ENCODE assay signal across 9 cellular contexts in genomic region chr1:19250629-19251304, GRCh38. TPM values are rescaled to one million over a fixed set of nuclear protein-coding genes. Genes with fewer than 3 reads are reported as not detected.
DNase-seq lines count a peak whose midpoint lies in the region; ATAC-seq, FAIRE-seq and TF ChIP-seq lines count a peak whose summit lies in the region.
"Had no signal": no experiment of that assay in that cellular context is flagged by ENCODE, and none has a peak within 500 bp of the region (broad histone marks: within the 10 kb centered on the region; RNA-seq: fewer than 3 reads in every experiment).

No MANE protein-coding gene starts in this region.

- H3K36me3 ChIP-seq in right atrium auricular region (peaks cover 8% of the 10 kb centered on the region), HepG2 (replicated peaks in 1 of 2; ENCODE audit: control insufficient read depth in 1 of 2, insufficient read depth in 2 of 2, low read length in 2 of 2) (peaks cover 2 to 18% of the 10 kb centered on the region in 2 experiments; a peak in 4 of 5 replicates), upper lobe of left lung (peaks cover 0 to 8% (median 5%) of the 10 kb centered on the region in 4 donors)

- H3K4me3 Mint-ChIP-seq in activated naive CD8-positive, alpha-beta T cell treated with anti-CD3 and anti-CD28 coated beads, Interleukin-2, amount 50 U/mL, for 24 hours, result peak overlapping the region; percentile 100

- H4K20me1 ChIP-seq in HepG2 (ENCODE audit: insufficient read depth, low read length), result peaks cover 4% of the 10 kb centered on the region

- TF ChIP-seq CTCF in right atrium auricular region (IDR thresholded peaks at IDR 0.05) (no peak), HepG2 (CRISPR knock-in tag; IDR thresholded peaks at IDR 0.05) (no peak), upper lobe of left lung (IDR thresholded peaks at IDR 0.05) (no peak)

- H3K4me1 ChIP-seq in right atrium auricular region, result peaks cover 0 to 34% of the 10 kb centered on the region in 2 donors
- H3K4me1 ChIP-seq in HepG2 (ENCODE audit: insufficient read depth, low read length), result peaks cover 38% of the 10 kb centered on the region
- peaks cover 25 to 43% (median 29%) of the 10 kb centered on the region in 4 donors for H3K4me1 ChIP-seq in upper lobe of left lung

- H3K27me3 ChIP-seq in right atrium auricular region (no peaks in the 10 kb centered on the region), HepG2 (ENCODE audit: control insufficient read depth in 1 of 2, insufficient read depth in 2 of 2, low read length in 2 of 2) (no peaks in the 10 kb centered on the region; a peak in 1 of 5 replicates), upper lobe of left lung (no peaks in the 10 kb centered on the region)

- peak overlapping the region; percentile 88 for H3K4me2 ChIP-seq in HepG2 (ENCODE audit: low read depth, low read length)

- intact Hi-C loops in Right ventricle myocardium superior (cut with DNase I) (no loop called here), HepG2 (cut with micrococcal nuclease; ENCODE audit: unreplicated experiment) (no loop called here)

- TF ChIP-seq EP300 in HepG2 (IDR thresholded peaks at IDR 0.05; ENCODE audit: low read depth in 2 of 2, low read length in 2 of 2) (no peak), HepG2 (CRISPR knock-in tag; IDR thresholded peaks at IDR 0.05; ENCODE audit: borderline replicate concordance) (no peak), upper lobe of left lung (IDR thresholded peaks at IDR 0.05) (no peak)

- H3K27ac ChIP-seq in right atrium auricular region (peak overlapping the region; percentile 94 to 96), HepG2 (ENCODE audit: extremely low read length, insufficient read depth, low read length) (peak overlapping the region; percentile 98), upper lobe of left lung (peak overlapping the region; percentile 93 to 99 (median 96))

- ATAC-seq in Right ventricle myocardium superior (ENCODE audit: poor library complexity) (no peak), HepG2 (peak; percentile 33), upper lobe of left lung (ENCODE audit: low FRiP score in 2 of 2) (no peak), HG03469 (IDR thresholded peaks at IDR 0.05; ENCODE audit: unreplicated experiment) (no peak), HG03097 (IDR thresholded peaks at IDR 0.05; ENCODE audit: low FRiP score, unreplicated experiment) (no peak)
- no peak for ATAC-seq in activated naive CD8-positive, alpha-beta T cell treated with anti-CD3 and anti-CD28 coated beads, Interleukin-2, amount 50 U/mL, for 24 hours

- 9% methylated on average over 13 of the region's 14 CpGs for WGBS in HepG2 (ENCODE audit: low lambda C conversion rate)
- WGBS in upper lobe of left lung, 2 donors, result 11 to 12% methylated on average over 14 of the region's 14 CpGs

- peaks cover 82% of the 10 kb centered on the region for H3K79me2 ChIP-seq in HepG2 (ENCODE audit: insufficient read depth, low read length)

- no peak overlapping the region for H2AFZ ChIP-seq in HepG2 (ENCODE audit: low read length)

- DNase-seq in right atrium auricular region (ENCODE audit: low spot score), result no peak
- no peak for DNase-seq in Right ventricle myocardium superior
- no peak for DNase-seq in activated naive CD8-positive, alpha-beta T cell treated with anti-CD3 and anti-CD28 coated beads, Interleukin-2, amount 50 U/mL, for 24 hours
- DNase-seq in HepG2 (ENCODE audit: low spot score), result peak; percentile 18
- no peak for DNase-seq in upper lobe of left lung
- DNase-seq in occipital lobe (lab: John Stamatoyannopoulos, UW), result no peak

- peaks cover 41% of the 10 kb centered on the region for H3K4me1 Mint-ChIP-seq in activated naive CD8-positive, alpha-beta T cell treated with anti-CD3 and anti-CD28 coated beads, Interleukin-2, amount 50 U/mL, for 24 hours

- no peaks in the 10 kb centered on the region for H3K9me3 Mint-ChIP-seq in activated naive CD8-positive, alpha-beta T cell treated with anti-CD3 and anti-CD28 coated beads, Interleukin-2, amount 50 U/mL, for 24 hours

- no peaks in the 10 kb centered on the region for H3K27me3 Mint-ChIP-seq in activated naive CD8-positive, alpha-beta T cell treated with anti-CD3 and anti-CD28 coated beads, Interleukin-2, amount 50 U/mL, for 24 hours

- peak overlapping the region; percentile 92 for H3K9ac ChIP-seq in HepG2 (ENCODE audit: insufficient read depth, low read depth, low read length)

- peaks cover 31% of the 10 kb centered on the region for H3K36me3 Mint-ChIP-seq in activated naive CD8-positive, alpha-beta T cell treated with anti-CD3 and anti-CD28 coated beads, Interleukin-2, amount 50 U/mL, for 24 hours (ENCODE audit: low read depth)

- peak; percentile 56 for FAIRE-seq in HepG2 (lab: Jason Lieb, UNC)
- FAIRE-seq: islet of Langerhans had no signal

- no peak for TF ChIP-seq POLR2A in HepG2 (IDR thresholded peaks at IDR 0.05; ENCODE audit: insufficient read depth in 1 of 2, low read depth in 2 of 2, low read length in 2 of 2)
- no peak for TF ChIP-seq POLR2A in upper lobe of left lung (IDR thresholded peaks at IDR 0.05)

- CTCF ChIA-PET in HepG2 (lab: Yijun Ruan, JAX; ENCODE audit: low intra/inter-chr PET ratio, low total read pairs), result no interaction called here

- peak overlapping the region; percentile 99 for H3K27ac Mint-ChIP-seq in activated naive CD8-positive, alpha-beta T cell treated with anti-CD3 and anti-CD28 coated beads, Interleukin-2, amount 50 U/mL, for 24 hours

- POLR2A ChIA-PET in HepG2 (lab: Yijun Ruan, JAX), result interaction anchor here (1.0 to 2.2 kb wide), 9 partner anchors 10 to 71 kb away, joined by 3 to 21 read pairs (median 6); partner anchors contain the start of genes AKR7A2 and SLC66A1

- H3K9me3 ChIP-seq in right atrium auricular region (no peaks in the 10 kb centered on the region), HepG2 (ENCODE audit: low read length) (no peaks in the 10 kb centered on the region), upper lobe of left lung (no peaks in the 10 kb centered on the region)

- TF ChIP-seq RAD21 in HepG2 (CRISPR knock-in tag; IDR thresholded peaks at IDR 0.05), result no peak

- BruUV-seq in HepG2 (replicated peaks; lab: Mats Ljungman, UMichigan), result TSS peak; percentile 88

- in situ Hi-C loops in HepG2 (cut with HindIII; ENCODE audit: extremely low pct_ligation_motif_present, low pct_unique_long_range_greater_than_20kb), result no loop called here

- peak overlapping the region; percentile 69 to 89 for H3K4me3 ChIP-seq in right atrium auricular region
- H3K4me3 ChIP-seq in HepG2 (replicated peaks in 1 of 3; ENCODE audit: insufficient read depth in 1 of 3, low read depth in 2 of 3, low read length in 3 of 3), result peak overlapping the region; percentile 61 to 97 (median 91)
- H3K4me3 ChIP-seq in upper lobe of left lung, result peak overlapping the region; percentile 75 to 98 (median 83)

RNA-seq across cellular contexts. Expression of gene EMC1, which starts 0.6 kb away (rescaled TPM):
- total RNA-seq in right atrium auricular region (10 to 100 TPM; 30.7 to 36.7 TPM), Right ventricle myocardium superior (23.7 TPM), HepG2 (2016; rRNA removed; fragmentation: Illumina TruSeq; extraction: Trizol) (22.1 and 61.3 TPM in 2 replicates), upper lobe of left lung (10 to 100 TPM; 31.7 to 65.0 (median 41.9) TPM), occipital lobe (74.1 TPM)
- 10.9 and 11.1 TPM in 2 replicates for total RNA-seq in HepG2 (2016; cell fraction: cytosol; rRNA removed; fragmentation: Illumina TruSeq; extraction: Trizol; ENCODE audit: low read depth)
- 19.7 and 63.8 TPM in 2 replicates for total RNA-seq in HepG2 (2016; cell fraction: insoluble cytoplasmic fraction; rRNA removed; fragmentation: Illumina TruSeq; extraction: Trizol)
- 9.9 and 11.1 TPM in 2 replicates for total RNA-seq in HepG2 (2016; cell fraction: membrane; rRNA removed; fragmentation: Illumina TruSeq; extraction: Trizol)
- total RNA-seq in HepG2 (2016; cell fraction: nucleus; rRNA removed; fragmentation: Illumina TruSeq; extraction: Trizol), result 63.2 and 69.4 TPM in 2 replicates
- polyA plus RNA-seq in HepG2 (2011; rRNA removed), result 38.0 and 41.8 TPM in 2 replicates
- 25.5 and 33.1 TPM in 2 replicates for polyA plus RNA-seq in HepG2 (2011; cell fraction: cytosol; rRNA removed)
- 95.2 and 109 TPM in 2 replicates for polyA plus RNA-seq in HepG2 (2011; cell fraction: nucleus; rRNA removed)
- polyA plus RNA-seq in HepG2 (2012), result 43.3 and 52.6 TPM in 2 replicates
- polyA plus RNA-seq in HepG2 (2016; cell fraction: cytosol; fragmentation: Illumina TruSeq; extraction: Trizol; ENCODE audit: low read depth), result 2.6 and 3.2 TPM in 2 replicates
- polyA plus RNA-seq in HepG2 (2016; cell fraction: insoluble cytoplasmic fraction; fragmentation: Illumina TruSeq; extraction: Trizol; ENCODE audit: low read depth), result 16.4 and 18.7 TPM in 2 replicates
- polyA plus RNA-seq in HepG2 (2016; cell fraction: membrane; fragmentation: Illumina TruSeq; extraction: Trizol; ENCODE audit: low read depth), result 3.9 and 5.8 TPM in 2 replicates
- polyA plus RNA-seq in HepG2 (2016; cell fraction: nucleus; fragmentation: Illumina TruSeq; extraction: Trizol; ENCODE audit: insufficient read depth, low read depth), result 85.8 and 96.2 TPM in 2 replicates
- polyA minus RNA-seq in HepG2 (2011; rRNA and poly(A)+ RNA removed; ENCODE audit: low replicate concordance), result 58.6 and 79.4 TPM in 2 replicates
- polyA minus RNA-seq in HepG2 (2011; cell fraction: cytosol; rRNA and poly(A)+ RNA removed), result 32.4 and 33.9 TPM in 2 replicates
- 40.7 and 45.0 TPM in 2 replicates for polyA minus RNA-seq in HepG2 (2011; cell fraction: nucleus; rRNA and poly(A)+ RNA removed)

RNA-seq across cellular contexts. Expression of gene MRTO4, which starts 0.8 kb away (rescaled TPM):
- total RNA-seq in right atrium auricular region, result 10 to 100 TPM in 1 of 2 donors, 1 to 10 TPM in 1; 8.6 to 16.1 TPM
- total RNA-seq in Right ventricle myocardium superior, result 10.8 TPM
- total RNA-seq in HepG2 (2016; rRNA removed; fragmentation: Illumina TruSeq; extraction: Trizol), result 59.2 and 63.3 TPM in 2 replicates
- 13.9 and 15.0 TPM in 2 replicates for total RNA-seq in HepG2 (2016; cell fraction: cytosol; rRNA removed; fragmentation: Illumina TruSeq; extraction: Trizol; ENCODE audit: low read depth)
- total RNA-seq in HepG2 (2016; cell fraction: insoluble cytoplasmic fraction; rRNA removed; fragmentation: Illumina TruSeq; extraction: Trizol), result 60.4 and 64.9 TPM in 2 replicates
- 28.3 and 30.7 TPM in 2 replicates for total RNA-seq in HepG2 (2016; cell fraction: membrane; rRNA removed; fragmentation: Illumina TruSeq; extraction: Trizol)
- total RNA-seq in HepG2 (2016; cell fraction: nucleus; rRNA removed; fragmentation: Illumina TruSeq; extraction: Trizol), result 33.6 and 42.6 TPM in 2 replicates
- 26.9 and 28.1 TPM in 2 replicates for polyA plus RNA-seq in HepG2 (2011; rRNA removed)
- 30.3 and 30.6 TPM in 2 replicates for polyA plus RNA-seq in HepG2 (2011; cell fraction: cytosol; rRNA removed)
- 14.7 TPM in 2 replicates for polyA plus RNA-seq in HepG2 (2011; cell fraction: nucleus; rRNA removed)
- polyA plus RNA-seq in HepG2 (2012), result 25.4 and 26.7 TPM in 2 replicates
- 13.0 and 14.1 TPM in 2 replicates for polyA plus RNA-seq in HepG2 (2016; cell fraction: cytosol; fragmentation: Illumina TruSeq; extraction: Trizol; ENCODE audit: low read depth)
- polyA plus RNA-seq in HepG2 (2016; cell fraction: insoluble cytoplasmic fraction; fragmentation: Illumina TruSeq; extraction: Trizol; ENCODE audit: low read depth), result 66.0 and 67.8 TPM in 2 replicates
- 18.8 and 20.4 TPM in 2 replicates for polyA plus RNA-seq in HepG2 (2016; cell fraction: membrane; fragmentation: Illumina TruSeq; extraction: Trizol; ENCODE audit: low read depth)
- polyA plus RNA-seq in HepG2 (2016; cell fraction: nucleus; fragmentation: Illumina TruSeq; extraction: Trizol; ENCODE audit: insufficient read depth, low read depth), result 58.4 and 65.8 TPM in 2 replicates
- 24.1 and 67.1 TPM in 2 replicates for polyA minus RNA-seq in HepG2 (2011; rRNA and poly(A)+ RNA removed; ENCODE audit: low replicate concordance)
- 7.8 TPM in 2 replicates for polyA minus RNA-seq in HepG2 (2011; cell fraction: cytosol; rRNA and poly(A)+ RNA removed)
- 16.9 and 21.1 TPM in 2 replicates for polyA minus RNA-seq in HepG2 (2011; cell fraction: nucleus; rRNA and poly(A)+ RNA removed)
- 10 to 100 TPM in 5 of 6 donors, 1 to 10 TPM in 1; 7.3 to 31.8 (median 13.9) TPM for total RNA-seq in upper lobe of left lung
- total RNA-seq in occipital lobe, result 26.0 TPM

RNA-seq across cellular contexts. Expression of gene AKR7A3, which starts 37.8 kb away (rescaled TPM):
- total RNA-seq in right atrium auricular region (under 1 TPM in 1 of 2 donors, not detected in 1; 0.20 TPM), Right ventricle myocardium superior (not detected), HepG2 (2016; rRNA removed; fragmentation: Illumina TruSeq; extraction: Trizol) (0.15 and 1.00 TPM in 2 replicates), upper lobe of left lung (1 to 10 TPM in 3 of 6 donors, under 1 TPM in 2, not detected in 1; 0.91 to 9.4 (median 1.0) TPM), occipital lobe (1.2 TPM)
- 0.18 TPM in 1 of 2 replicates, not detected in the other for total RNA-seq in HepG2 (2016; cell fraction: cytosol; rRNA removed; fragmentation: Illumina TruSeq; extraction: Trizol; ENCODE audit: low read depth)
- total RNA-seq in HepG2 (2016; cell fraction: insoluble cytoplasmic fraction; rRNA removed; fragmentation: Illumina TruSeq; extraction: Trizol), result 0.21 and 0.71 TPM in 2 replicates
- total RNA-seq in HepG2 (2016; cell fraction: membrane; rRNA removed; fragmentation: Illumina TruSeq; extraction: Trizol), result 0.28 and 0.46 TPM in 2 replicates
- 1.7 TPM in 2 replicates for total RNA-seq in HepG2 (2016; cell fraction: nucleus; rRNA removed; fragmentation: Illumina TruSeq; extraction: Trizol)
- polyA plus RNA-seq in HepG2 (2011; rRNA removed), result 0.58 and 1.0 TPM in 2 replicates
- polyA plus RNA-seq in HepG2 (2011; cell fraction: cytosol; rRNA removed), result 0.22 and 0.24 TPM in 2 replicates
- 4.2 and 5.2 TPM in 2 replicates for polyA plus RNA-seq in HepG2 (2011; cell fraction: nucleus; rRNA removed)
- polyA plus RNA-seq in HepG2 (2012), result 0.45 and 0.56 TPM in 2 replicates
- polyA plus RNA-seq in HepG2 (2016; cell fraction: cytosol; fragmentation: Illumina TruSeq; extraction: Trizol; ENCODE audit: low read depth), result 0.25 and 0.31 TPM in 2 replicates
- polyA plus RNA-seq in HepG2 (2016; cell fraction: insoluble cytoplasmic fraction; fragmentation: Illumina TruSeq; extraction: Trizol; ENCODE audit: low read depth), result 0.17 and 0.23 TPM in 2 replicates
- 0.11 and 0.15 TPM in 2 replicates for polyA plus RNA-seq in HepG2 (2016; cell fraction: membrane; fragmentation: Illumina TruSeq; extraction: Trizol; ENCODE audit: low read depth)
- 4.0 and 5.6 TPM in 2 replicates for polyA plus RNA-seq in HepG2 (2016; cell fraction: nucleus; fragmentation: Illumina TruSeq; extraction: Trizol; ENCODE audit: insufficient read depth, low read depth)
- 0.34 and 1.1 TPM in 2 replicates for polyA minus RNA-seq in HepG2 (2011; rRNA and poly(A)+ RNA removed; ENCODE audit: low replicate concordance)
- polyA minus RNA-seq in HepG2 (2011; cell fraction: cytosol; rRNA and poly(A)+ RNA removed), result not detected in 2 replicates
- 0.99 and 1.0 TPM in 2 replicates for polyA minus RNA-seq in HepG2 (2011; cell fraction: nucleus; rRNA and poly(A)+ RNA removed)

RNA-seq across cellular contexts. Expression of gene UBR4, which starts 40.7 kb away (rescaled TPM):
- total RNA-seq in right atrium auricular region, result 10 to 100 TPM; 75.1 to 88.0 TPM
- total RNA-seq in Right ventricle myocardium superior, result 58.1 TPM
- 59.1 and 66.2 TPM in 2 replicates for total RNA-seq in HepG2 (2016; rRNA removed; fragmentation: Illumina TruSeq; extraction: Trizol)
- total RNA-seq in HepG2 (2016; cell fraction: cytosol; rRNA removed; fragmentation: Illumina TruSeq; extraction: Trizol; ENCODE audit: low read depth), result 17.7 and 18.4 TPM in 2 replicates
- total RNA-seq in HepG2 (2016; cell fraction: insoluble cytoplasmic fraction; rRNA removed; fragmentation: Illumina TruSeq; extraction: Trizol), result 53.6 and 64.6 TPM in 2 replicates
- 19.8 and 23.1 TPM in 2 replicates for total RNA-seq in HepG2 (2016; cell fraction: membrane; rRNA removed; fragmentation: Illumina TruSeq; extraction: Trizol)
- total RNA-seq in HepG2 (2016; cell fraction: nucleus; rRNA removed; fragmentation: Illumina TruSeq; extraction: Trizol), result 105 and 127 TPM in 2 replicates
- 106 and 137 TPM in 2 replicates for polyA plus RNA-seq in HepG2 (2011; rRNA removed)
- 67.5 and 69.8 TPM in 2 replicates for polyA plus RNA-seq in HepG2 (2011; cell fraction: cytosol; rRNA removed)
- 915 and 1,017 TPM in 2 replicates for polyA plus RNA-seq in HepG2 (2011; cell fraction: nucleus; rRNA removed)
- 113 and 180 TPM in 2 replicates for polyA plus RNA-seq in HepG2 (2012)
- polyA plus RNA-seq in HepG2 (2016; cell fraction: cytosol; fragmentation: Illumina TruSeq; extraction: Trizol; ENCODE audit: low read depth), result 6.1 and 6.6 TPM in 2 replicates
- polyA plus RNA-seq in HepG2 (2016; cell fraction: insoluble cytoplasmic fraction; fragmentation: Illumina TruSeq; extraction: Trizol; ENCODE audit: low read depth), result 42.9 and 62.8 TPM in 2 replicates
- 9.9 and 10.5 TPM in 2 replicates for polyA plus RNA-seq in HepG2 (2016; cell fraction: membrane; fragmentation: Illumina TruSeq; extraction: Trizol; ENCODE audit: low read depth)
- 262 and 285 TPM in 2 replicates for polyA plus RNA-seq in HepG2 (2016; cell fraction: nucleus; fragmentation: Illumina TruSeq; extraction: Trizol; ENCODE audit: insufficient read depth, low read depth)
- 142 and 234 TPM in 2 replicates for polyA minus RNA-seq in HepG2 (2011; rRNA and poly(A)+ RNA removed; ENCODE audit: low replicate concordance)
- 82.8 and 97.7 TPM in 2 replicates for polyA minus RNA-seq in HepG2 (2011; cell fraction: cytosol; rRNA and poly(A)+ RNA removed)
- polyA minus RNA-seq in HepG2 (2011; cell fraction: nucleus; rRNA and poly(A)+ RNA removed), result 335 and 414 TPM in 2 replicates
- total RNA-seq in upper lobe of left lung, result 100 to 1,000 TPM; 101 to 317 (median 135) TPM
- total RNA-seq in occipital lobe, result 75.0 TPM
